ENCODE assay signal across 23 cellular contexts in the genomic region with DNA sequence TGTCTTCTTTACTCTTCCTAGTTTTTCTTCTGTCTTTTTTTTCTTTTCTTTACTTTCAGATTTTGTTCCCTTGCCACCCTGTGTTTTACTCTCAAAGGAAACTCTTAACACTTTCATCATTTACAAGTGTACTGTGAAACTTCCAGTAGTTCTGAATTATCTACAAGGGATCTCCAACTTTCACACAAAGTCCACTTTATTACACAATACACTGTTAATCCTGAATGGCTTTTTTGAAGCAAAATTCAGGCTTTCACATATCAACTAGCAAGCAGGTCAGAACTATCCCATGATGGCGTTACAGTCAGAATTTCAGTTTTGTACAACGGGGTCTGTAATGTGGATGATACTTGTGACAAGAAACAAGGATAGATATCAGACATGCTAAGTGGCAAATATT.
"Had no signal": no experiment of that assay in that cellular context is flagged by ENCODE, and none has a peak within 500 bp of the region (broad histone marks: within the 10 kb centered on the region; RNA-seq: fewer than 3 reads in every experiment).

No MANE protein-coding gene starts in this region.

- H3K36me3 ChIP-seq: colonic mucosa, esophagus squamous epithelium, gastrocnemius medialis, heart right ventricle, left ventricle myocardium inferior, lower lobe of right lung had no signal

- H3K4me1 ChIP-seq: colonic mucosa, esophagus squamous epithelium, gastrocnemius medialis, heart right ventricle, left ventricle myocardium inferior, lower lobe of right lung had no signal

- DNase-seq: colonic mucosa; cortex of kidney; effector CD8-positive, alpha-beta T cell; effector memory CD8-positive, alpha-beta T cell; endodermal cell; erythroblast; esophagus squamous epithelium; foreskin fibroblast; foreskin melanocyte; gastrocnemius medialis; glutamatergic neuron; head of caudate nucleus; heart right ventricle; hippocampal formation; left cardiac atrium; left ventricle myocardium inferior; lower lobe of right lung; mesenchymal stem cell; mucosa of descending colon; naive B cell; naive thymus-derived CD8-positive, alpha-beta T cell had no signal

- H3K27ac ChIP-seq: colonic mucosa, epithelial cell of prostate, esophagus squamous epithelium, gastrocnemius medialis, heart right ventricle, left ventricle myocardium inferior, lower lobe of right lung had no signal

- H3K4me3 ChIP-seq: colonic mucosa, esophagus squamous epithelium, gastrocnemius medialis, heart right ventricle, left ventricle myocardium inferior, lower lobe of right lung, mucosa of descending colon had no signal

- H3K9me3 ChIP-seq: colonic mucosa, esophagus squamous epithelium, gastrocnemius medialis, heart right ventricle, left ventricle myocardium inferior, lower lobe of right lung, mucosa of descending colon had no signal

- H3K27me3 ChIP-seq: colonic mucosa, esophagus squamous epithelium, gastrocnemius medialis, heart right ventricle had no signal

- ATAC-seq: effector memory CD8-positive, alpha-beta T cell; esophagus mucosa; gastrocnemius medialis; heart right ventricle; left cardiac atrium; lower lobe of right lung; mucosa of descending colon; naive thymus-derived CD8-positive, alpha-beta T cell had no signal
